Comparison of ENCODE assay signal across 34 cellular contexts in genomic region chr17:40841246-40841645, GRCh38. TPM values are rescaled to one million over a fixed set of nuclear protein-coding genes. Genes with fewer than 3 reads are reported as not detected.
"Had no signal": no experiment of that assay in that cellular context is flagged by ENCODE, and none has a peak within 500 bp of the region (broad histone marks: within the 10 kb centered on the region; RNA-seq: fewer than 3 reads in every experiment).

No MANE protein-coding gene starts in this region.

- FAIRE-seq: endothelial cell of umbilical vein, islet of Langerhans had no signal

- H3K36me3 Mint-ChIP-seq: activated CD8-positive, alpha-beta memory T cell treated with anti-CD3 and anti-CD28 coated beads, Interleukin-2, amount 10 ng/mL, durations not matched to agents 7 days and 5 days; activated naive CD8-positive, alpha-beta T cell; natural killer cell had no signal

- H3K9me3 Mint-ChIP-seq: activated T-cell treated with anti-CD3 and anti-CD28 coated beads, Interleukin-2, amount 50 U/mL, for 72 hours; brain; natural killer cell had no signal

- ATAC-seq: activated CD4-positive, alpha-beta T cell treated with anti-CD3 and anti-CD28 coated beads for 36 hours; activated CD8-positive, alpha-beta memory T cell treated with anti-CD3 and anti-CD28 coated beads, Interleukin-2, amount 10 ng/mL, durations not matched to agents 7 days and 5 days; activated CD8-positive, alpha-beta T cell treated with anti-CD3 and anti-CD28 coated beads, Interleukin-2, amount 10 ng/mL, durations not matched to agents 7 days and 5 days; activated T-cell treated with anti-CD3 and anti-CD28 coated beads, Interleukin-2, amount 50 U/mL, for 72 hours; esophagus mucosa; foreskin keratinocyte; heart left ventricle; natural killer cell; upper lobe of right lung had no signal

- H3K4me2 ChIP-seq: smooth muscle cell had no signal

- DNase-seq: activated CD4-positive, alpha-beta T cell treated with anti-CD3 and anti-CD28 coated beads for 36 hours; activated CD4-positive, CD25-positive, alpha-beta regulatory T cell; activated CD8-positive, alpha-beta memory T cell treated with anti-CD3 and anti-CD28 coated beads, Interleukin-2, amount 10 ng/mL, durations not matched to agents 7 days and 5 days; activated CD8-positive, alpha-beta T cell treated with anti-CD3 and anti-CD28 coated beads, Interleukin-2, amount 10 ng/mL, durations not matched to agents 7 days and 5 days; activated naive CD4-positive, alpha-beta T cell treated with Interleukin-2 at 50 U/mL for 16 hours; activated T-cell treated with anti-CD3 and anti-CD28 coated beads for 4 hours; activated T-cell treated with anti-CD3 and anti-CD28 coated beads, Interleukin-2, amount 50 U/mL, for 72 hours; adrenal gland; cortex of kidney; foreskin keratinocyte; heart left ventricle; left ventricle myocardium inferior; mesendoderm; natural killer cell; retina; stimulated activated CD4-positive, alpha-beta T cell treated with anti-CD3 and anti-CD28 coated beads, Interleukin-1b, Interleukin-23, amount 100 ng/mL, for 48 hours; stimulated activated naive CD4-positive, alpha-beta T cell; tibial artery; upper lobe of right lung had no signal

- H3K4me1 ChIP-seq: adrenal gland, ascending aorta, foreskin keratinocyte, heart left ventricle, left ventricle myocardium inferior, prostate gland, suprapubic skin, tibial artery, upper lobe of right lung had no signal

- H3K27me3 ChIP-seq: adrenal gland, ascending aorta, heart left ventricle, upper lobe of right lung had no signal

- H3K27ac Mint-ChIP-seq: activated CD4-positive, alpha-beta T cell treated with anti-CD3 and anti-CD28 coated beads for 36 hours; activated CD8-positive, alpha-beta memory T cell treated with anti-CD3 and anti-CD28 coated beads, Interleukin-2, amount 10 ng/mL, durations not matched to agents 7 days and 5 days; activated CD8-positive, alpha-beta T cell treated with anti-CD3 and anti-CD28 coated beads, Interleukin-2, amount 10 ng/mL, durations not matched to agents 7 days and 5 days; activated naive CD8-positive, alpha-beta T cell; activated T-cell treated with anti-CD3 and anti-CD28 coated beads, Interleukin-2, amount 50 U/mL, for 72 hours; brain; natural killer cell had no signal

- H3K4me3 ChIP-seq: adrenal gland, ascending aorta, heart left ventricle, left ventricle myocardium inferior, lung, prostate gland, smooth muscle cell, suprapubic skin, tibial artery, upper lobe of right lung had no signal

- H3K36me3 ChIP-seq: adrenal gland, ascending aorta, prostate gland, suprapubic skin, upper lobe of right lung had no signal

- H3K4me1 Mint-ChIP-seq: activated CD4-positive, alpha-beta T cell treated with anti-CD3 and anti-CD28 coated beads for 36 hours; brain; natural killer cell had no signal

- H3K9me3 ChIP-seq: adrenal gland, ascending aorta, heart left ventricle, left ventricle myocardium inferior, prostate gland, suprapubic skin, tibial artery, upper lobe of right lung had no signal

- H3K27ac ChIP-seq: adrenal gland, ascending aorta, foreskin keratinocyte, heart left ventricle, left ventricle myocardium inferior, prostate gland, suprapubic skin, tibial artery, upper lobe of right lung had no signal

- H3K4me3 Mint-ChIP-seq: activated CD4-positive, alpha-beta T cell treated with anti-CD3 and anti-CD28 coated beads for 36 hours; activated CD8-positive, alpha-beta memory T cell treated with anti-CD3 and anti-CD28 coated beads, Interleukin-2, amount 10 ng/mL, durations not matched to agents 7 days and 5 days; activated CD8-positive, alpha-beta T cell treated with anti-CD3 and anti-CD28 coated beads, Interleukin-2, amount 10 ng/mL, durations not matched to agents 7 days and 5 days; activated naive CD8-positive, alpha-beta T cell; activated T-cell treated with anti-CD3 and anti-CD28 coated beads, Interleukin-2, amount 50 U/mL, for 72 hours; natural killer cell had no signal

RNA-seq across cellular contexts. Expression of gene KRT12, which starts 25.8 kb away (rescaled TPM):
- total RNA-seq: activated CD4-positive, alpha-beta T cell treated with anti-CD3 and anti-CD28 coated beads for 36 hours; activated CD8-positive, alpha-beta memory T cell treated with anti-CD3 and anti-CD28 coated beads, Interleukin-2, amount 10 ng/mL, durations not matched to agents 7 days and 5 days; activated CD8-positive, alpha-beta T cell treated with anti-CD3 and anti-CD28 coated beads, Interleukin-2, amount 10 ng/mL, durations not matched to agents 7 days and 5 days; activated T-cell treated with anti-CD3 and anti-CD28 coated beads, Interleukin-2, amount 50 U/mL, for 72 hours; adrenal gland; ascending aorta; cardiac septum; cerebellum; endothelial cell of umbilical vein; esophagus mucosa; foreskin keratinocyte; heart left ventricle; left ventricle myocardium inferior; lung; mononuclear cell; natural killer cell; osteocyte; prostate gland; smooth muscle cell; suprapubic skin; T-helper 1 cell treated with Interleukin-12 subunit alpha and Interleukin-12 subunit beta and Interleukin-4 antibody, amounts not matched to agents 30 ng/mL and 1 ng/mL, for 36 hours; upper lobe of right lung had no signal
- polyA plus RNA-seq: adrenal gland, endothelial cell of umbilical vein, foreskin keratinocyte, heart left ventricle, lung, smooth muscle cell had no signal

RNA-seq across cellular contexts. Expression of gene KRT28, which starts 41.5 kb away (rescaled TPM):
- total RNA-seq: activated CD4-positive, alpha-beta T cell treated with anti-CD3 and anti-CD28 coated beads for 36 hours; activated CD8-positive, alpha-beta memory T cell treated with anti-CD3 and anti-CD28 coated beads, Interleukin-2, amount 10 ng/mL, durations not matched to agents 7 days and 5 days; activated CD8-positive, alpha-beta T cell treated with anti-CD3 and anti-CD28 coated beads, Interleukin-2, amount 10 ng/mL, durations not matched to agents 7 days and 5 days; activated T-cell treated with anti-CD3 and anti-CD28 coated beads, Interleukin-2, amount 50 U/mL, for 72 hours; adrenal gland; ascending aorta; cardiac septum; cerebellum; endothelial cell of umbilical vein; esophagus mucosa; foreskin keratinocyte; heart left ventricle; left ventricle myocardium inferior; lung; mononuclear cell; natural killer cell; osteocyte; prostate gland; smooth muscle cell; T-helper 1 cell treated with Interleukin-12 subunit alpha and Interleukin-12 subunit beta and Interleukin-4 antibody, amounts not matched to agents 30 ng/mL and 1 ng/mL, for 36 hours; upper lobe of right lung had no signal
- polyA plus RNA-seq: adrenal gland, endothelial cell of umbilical vein, foreskin keratinocyte, heart left ventricle, lung, smooth muscle cell had no signal

RNA-seq across cellular contexts. Expression of gene KRT20, which starts 43.8 kb away (rescaled TPM):
- total RNA-seq: activated CD4-positive, alpha-beta T cell treated with anti-CD3 and anti-CD28 coated beads for 36 hours; activated CD8-positive, alpha-beta memory T cell treated with anti-CD3 and anti-CD28 coated beads, Interleukin-2, amount 10 ng/mL, durations not matched to agents 7 days and 5 days; activated CD8-positive, alpha-beta T cell treated with anti-CD3 and anti-CD28 coated beads, Interleukin-2, amount 10 ng/mL, durations not matched to agents 7 days and 5 days; activated T-cell treated with anti-CD3 and anti-CD28 coated beads, Interleukin-2, amount 50 U/mL, for 72 hours; ascending aorta; cardiac septum; endothelial cell of umbilical vein; foreskin keratinocyte; heart left ventricle; left ventricle myocardium inferior; mononuclear cell; natural killer cell; osteocyte; prostate gland; smooth muscle cell; T-helper 1 cell treated with Interleukin-12 subunit alpha and Interleukin-12 subunit beta and Interleukin-4 antibody, amounts not matched to agents 30 ng/mL and 1 ng/mL, for 36 hours; upper lobe of right lung had no signal
- polyA plus RNA-seq: endothelial cell of umbilical vein, foreskin keratinocyte, smooth muscle cell had no signal

RNA-seq across cellular contexts. Expression of gene KRT27, which starts 58.9 kb away (rescaled TPM):
- total RNA-seq: activated CD4-positive, alpha-beta T cell treated with anti-CD3 and anti-CD28 coated beads for 36 hours; activated CD8-positive, alpha-beta memory T cell treated with anti-CD3 and anti-CD28 coated beads, Interleukin-2, amount 10 ng/mL, durations not matched to agents 7 days and 5 days; activated CD8-positive, alpha-beta T cell treated with anti-CD3 and anti-CD28 coated beads, Interleukin-2, amount 10 ng/mL, durations not matched to agents 7 days and 5 days; activated T-cell treated with anti-CD3 and anti-CD28 coated beads, Interleukin-2, amount 50 U/mL, for 72 hours; adrenal gland; ascending aorta; cardiac septum; endothelial cell of umbilical vein; esophagus mucosa; foreskin keratinocyte; heart left ventricle; left ventricle myocardium inferior; mononuclear cell; natural killer cell; osteocyte; prostate gland; T-helper 1 cell treated with Interleukin-12 subunit alpha and Interleukin-12 subunit beta and Interleukin-4 antibody, amounts not matched to agents 30 ng/mL and 1 ng/mL, for 36 hours had no signal
- polyA plus RNA-seq: endothelial cell of umbilical vein, foreskin keratinocyte, heart left ventricle had no signal
